Comparison of ENCODE assay signal across 8 cellular contexts in genomic region chr1:116556289-116557006, GRCh38. TPM values are rescaled to one million over a fixed set of nuclear protein-coding genes. Genes with fewer than 3 reads are reported as not detected.
DNase-seq lines count a peak whose midpoint lies in the region; ATAC-seq and TF ChIP-seq lines count a peak whose summit lies in the region.

No MANE protein-coding gene starts in this region.

- no peak overlapping the region for H3K4me3 Mint-ChIP-seq in H9

- H2BK12ac ChIP-seq in H9 (ENCODE audit: insufficient read length, low read depth, low read length) = no peak overlapping the region

- intact Hi-C loops in sciatic nerve (cut with DNase I) = no loop called here

- H3K27ac ChIP-seq in H9 (ENCODE audit: insufficient read length, low read depth, low read length) = no peak overlapping the region

- H3K9ac ChIP-seq in H9 (ENCODE audit: extremely low read depth, insufficient read length, low read length) = no peak overlapping the region

- H3K27me3 Mint-ChIP-seq in H9 (ENCODE audit: low read depth) = no peaks in the 10 kb centered on the region

- no peak overlapping the region for H3K56ac ChIP-seq in H9 (ENCODE audit: insufficient read length, low read depth, low read length)

- no peak overlapping the region for H3K14ac ChIP-seq in H9 (ENCODE audit: insufficient read depth, low read length)

- DNase-seq in activated gamma-delta T cell treated with Interleukin-2 at 50 U/mL for 16 hours (peak; percentile 55), activated gamma-delta T cell (lab: John Stamatoyannopoulos, UW) (no peak), sciatic nerve (ENCODE audit: low spot score) (no peak), cerebellar cortex (ENCODE audit: low spot score) (no peak), H9 (no peak)
- peak; percentile 25 to 56 (median 40) for DNase-seq in activated CD4-positive, CD25-positive, alpha-beta regulatory T cell (lab: John Stamatoyannopoulos, UW)
- DNase-seq in effector CD4-positive, alpha-beta T cell = peak; percentile 60

- no peak overlapping the region for H2AFZ ChIP-seq in H9 (ENCODE audit: low read length)

- H3K18ac ChIP-seq in H9 (ENCODE audit: insufficient read length, low read depth, low read length) = no peak overlapping the region

- no peak overlapping the region for H3K23ac ChIP-seq in H9 (ENCODE audit: insufficient read length, low read depth, low read length)

- H3K9me3 Mint-ChIP-seq in H9 = no peaks in the 10 kb centered on the region

- H3K9me3 ChIP-seq in H9 (ENCODE audit: control insufficient read depth, low read depth, low read length) = no peaks in the 10 kb centered on the region

- H3K4me1 Mint-ChIP-seq in H9 = peaks cover 8 to 11% of the 10 kb centered on the region in 2 experiments

- no peak overlapping the region for H2AK5ac ChIP-seq in H9 (ENCODE audit: insufficient read length, low read length)

- peak; percentile 65 for ATAC-seq in HG03354 (IDR thresholded peaks at IDR 0.05; ENCODE audit: poor library complexity, severe bottlenecking, unreplicated experiment)
- peak; percentile 46 for ATAC-seq in sciatic nerve

- no peak overlapping the region for H2BK15ac ChIP-seq in H9 (ENCODE audit: low read depth, low read length)

- no CpG with 5 or more reads among the region's 6 CpGs for WGBS in H9 (ENCODE audit: extremely low coverage, insufficient read length, low lambda C conversion rate)

- no peaks in the 10 kb centered on the region for H3K79me1 ChIP-seq in H9 (ENCODE audit: insufficient read depth, low read depth, low read length, poor library complexity, severe bottlenecking)

- TF ChIP-seq CTCF in H9 (conservative IDR thresholded peaks at IDR 0.05) = no peak

- no peak overlapping the region for H4K5ac ChIP-seq in H9 (ENCODE audit: insufficient read length, low read depth, low read length)

- H3K23me2 ChIP-seq in H9 (ENCODE audit: insufficient read length, low read depth, low read length, poor library complexity, severe bottlenecking) = no peaks in the 10 kb centered on the region

- H3K4me1 ChIP-seq in H9 (ENCODE audit: insufficient read depth, low read length) = peaks cover 6% of the 10 kb centered on the region; the same call in 1 of the 2 replicates

- no peak overlapping the region for H3K4me2 ChIP-seq in H9 (ENCODE audit: insufficient read depth, insufficient read length, low read length)

- no peak overlapping the region for H2BK120ac ChIP-seq in H9 (ENCODE audit: low read depth, low read length, poor library complexity, severe bottlenecking)

- H4K8ac ChIP-seq in H9 (replicated peaks; ENCODE audit: insufficient read length, low read depth, low read length) = no peak overlapping the region

- no peaks in the 10 kb centered on the region for H4K20me1 ChIP-seq in H9 (ENCODE audit: control insufficient read depth, insufficient read depth, insufficient read length)

- H3K27me3 ChIP-seq in H9 (ENCODE audit: insufficient read depth, low read length) = no peaks in the 10 kb centered on the region

- peak overlapping the region in 1 of 3 experiments; percentile 6; a peak in 1 of 7 replicates for H3K27ac Mint-ChIP-seq in H9

- H4K91ac ChIP-seq in H9 (ENCODE audit: insufficient read length, low read depth, low read length) = no peak overlapping the region

- no peak overlapping the region for H2BK5ac ChIP-seq in H9 (ENCODE audit: insufficient read length, low read length)

- no peak overlapping the region for H2BK20ac ChIP-seq in H9 (ENCODE audit: low read depth, low read length, poor library complexity, severe bottlenecking)

- no peak overlapping the region for H3K4ac ChIP-seq in H9 (ENCODE audit: low read depth, low read length)

- H3K36me3 Mint-ChIP-seq in H9 (ENCODE audit: insufficient read depth in 1 of 3, low read depth in 3 of 3) = no peaks in the 10 kb centered on the region

- H3T11ph ChIP-seq in H9 (ENCODE audit: low read length) = no peak overlapping the region

- no peaks in the 10 kb centered on the region for H3K79me2 ChIP-seq in H9 (ENCODE audit: insufficient read depth, low read length)

RNA-seq across cellular contexts. Expression of gene CD58, which starts 14.4 kb away (rescaled TPM):
- total RNA-seq in sciatic nerve = 21.3 TPM
- 4.3 and 4.9 TPM in 2 replicates for total RNA-seq in H9 (2021)

Comparison
In these comparisons a context has a peak if more than half of its experiments do, and no peak if none do; other contexts are left out.
1. DNase-seq: peak in activated gamma-delta T cell treated with Interleukin-2 at 50 U/mL for 16 hours (single experiment), activated CD4-positive, CD25-positive, alpha-beta regulatory T cell (4 of 4) and effector CD4-positive, alpha-beta T cell (single experiment); none in activated gamma-delta T cell (single experiment), sciatic nerve (single experiment), cerebellar cortex (single experiment) and H9 (single experiment).